Comparison of ENCODE assay signal across 14 cellular contexts in genomic region chr6:160791459-160791858, GRCh38.
DNase-seq lines count a peak whose midpoint lies in the region; ATAC-seq and TF ChIP-seq lines count a peak whose summit lies in the region.
"Had no signal": no experiment of that assay in that cellular context is flagged by ENCODE, and none has a peak within 500 bp of the region (broad histone marks: within the 10 kb centered on the region; RNA-seq: fewer than 3 reads in every experiment).

No MANE protein-coding gene starts in this region.

- TF ChIP-seq POLR2A in GM18505 (IDR thresholded peaks at IDR 0.05; ENCODE audit: borderline replicate concordance, extremely low read depth, insufficient read depth, insufficient read length) = no peak

- no peaks in the 10 kb centered on the region for H3K4me1 ChIP-seq in GM23248 (ENCODE audit: insufficient read depth)

- H3K27ac ChIP-seq in GM23248 = no peak overlapping the region
- H3K27ac ChIP-seq: thoracic aorta had no signal

- no peak overlapping the region for H3K9ac ChIP-seq in GM23248

- DNase-seq in occipital lobe (lab: John Stamatoyannopoulos, UW) (no peak), GM23248 (no peak), C1 segment of cervical spinal cord (lab: John Stamatoyannopoulos, UW) (no peak)
- DNase-seq in activated CD8-positive, alpha-beta memory T cell treated with anti-CD3 and anti-CD28 coated beads, Interleukin-2, amount 50 U/mL, for 4 hours = no peak
- DNase-seq: activated naive CD8-positive, alpha-beta T cell treated with anti-CD3 and anti-CD28 coated beads for 36 hours; natural killer cell; NCI-H1694 treated with DMSO at 0.1 percent for 48 hours had no signal

- H3K9me3 Mint-ChIP-seq in T-helper 1 cell treated with Interleukin-12 subunit alpha and Interleukin-12 subunit beta and Interleukin-4 antibody, amounts not matched to agents 30 μg/mL and 1 μg/mL, for 36 hours = peaks cover 24% of the 10 kb centered on the region

- ATAC-seq in GM18505 (IDR thresholded peaks at IDR 0.05; ENCODE audit: unreplicated experiment) = peak; percentile 60
- ATAC-seq in GM19463 (IDR thresholded peaks at IDR 0.05; ENCODE audit: unreplicated experiment) = peak; percentile 81
- peak; percentile 67 for ATAC-seq in HG03025 (IDR thresholded peaks at IDR 0.05; ENCODE audit: low FRiP score, unreplicated experiment)
- ATAC-seq: natural killer cell, WTC11 had no signal

- H3K4me3 ChIP-seq in GM23248 = no peak overlapping the region
- H3K4me3 ChIP-seq: thoracic aorta had no signal

- H3K27me3 Mint-ChIP-seq in T-helper 1 cell treated with Interleukin-12 subunit alpha and Interleukin-12 subunit beta and Interleukin-4 antibody, amounts not matched to agents 30 μg/mL and 1 μg/mL, for 36 hours (ENCODE audit: low read depth) = no peaks in the 10 kb centered on the region

- WGBS in GM23248 (ENCODE audit: low coverage in 1 of 2, low lambda C conversion rate in 2 of 2, missing lambda C conversion rate in 2 of 2), 2 experiments = 87 to 91% methylated on average over 6 of the region's 6 CpGs

- H3F3A ChIP-seq in GM23248 (ENCODE audit: insufficient read depth) = no peaks in the 10 kb centered on the region

- H3K4me3 Mint-ChIP-seq in T-helper 1 cell treated with Interleukin-12 subunit alpha and Interleukin-12 subunit beta and Interleukin-4 antibody, amounts not matched to agents 30 μg/mL and 1 μg/mL, for 36 hours = no peak overlapping the region
- H3K4me3 Mint-ChIP-seq: activated naive CD8-positive, alpha-beta T cell treated with anti-CD3 and anti-CD28 coated beads for 36 hours; CD14-positive monocyte; natural killer cell; WTC11 had no signal

- H3K27me3 ChIP-seq in GM23248 (replicated peaks; ENCODE audit: insufficient read depth) = no peaks in the 10 kb centered on the region

- H3K4me1 Mint-ChIP-seq in T-helper 1 cell treated with Interleukin-12 subunit alpha and Interleukin-12 subunit beta and Interleukin-4 antibody, amounts not matched to agents 30 μg/mL and 1 μg/mL, for 36 hours (ENCODE audit: low read depth) = no peaks in the 10 kb centered on the region
- H3K4me1 Mint-ChIP-seq: CD14-positive monocyte had no signal

- H3K36me3 Mint-ChIP-seq in T-helper 1 cell treated with Interleukin-12 subunit alpha and Interleukin-12 subunit beta and Interleukin-4 antibody, amounts not matched to agents 30 μg/mL and 1 μg/mL, for 36 hours (ENCODE audit: low read depth) = no peaks in the 10 kb centered on the region
- H3K36me3 Mint-ChIP-seq: activated naive CD8-positive, alpha-beta T cell treated with anti-CD3 and anti-CD28 coated beads for 36 hours; CD14-positive monocyte; natural killer cell; WTC11 had no signal

- no peak overlapping the region for H3K4me2 ChIP-seq in GM23248 (ENCODE audit: unreplicated experiment)

- no peaks in the 10 kb centered on the region for H3K9me3 ChIP-seq in GM23248 (ENCODE audit: low read depth)
- H3K9me3 ChIP-seq: thoracic aorta had no signal

- peak overlapping the region; percentile 26 for H3K27ac Mint-ChIP-seq in T-helper 1 cell treated with Interleukin-12 subunit alpha and Interleukin-12 subunit beta and Interleukin-4 antibody, amounts not matched to agents 30 μg/mL and 1 μg/mL, for 36 hours
- H3K27ac Mint-ChIP-seq: activated naive CD8-positive, alpha-beta T cell treated with anti-CD3 and anti-CD28 coated beads for 36 hours; natural killer cell; WTC11 had no signal

- no peaks in the 10 kb centered on the region for H3K9me2 ChIP-seq in GM23248 (ENCODE audit: insufficient read depth)

- no peaks in the 10 kb centered on the region for H3K36me3 ChIP-seq in GM23248 (ENCODE audit: low read depth)
- H3K36me3 ChIP-seq: thoracic aorta had no signal

- H3K79me2 ChIP-seq in GM23248 (ENCODE audit: insufficient read depth) = no peaks in the 10 kb centered on the region

- H4K20me1 ChIP-seq in GM23248 (ENCODE audit: insufficient read depth) = no peaks in the 10 kb centered on the region

- no peak overlapping the region for H2AFZ ChIP-seq in GM23248

- in situ Hi-C loops in GM23248 (cut with MboI) = no loop called here
